In genomic region chr7:8260871-8261707, GRCh38 we compare ENCODE assay signal across 8 cellular contexts. TPM values are rescaled to one million over a fixed set of nuclear protein-coding genes. Genes with fewer than 3 reads are reported as not detected.
DNase-seq lines count a peak whose midpoint lies in the region; ATAC-seq, FAIRE-seq and TF ChIP-seq lines count a peak whose summit lies in the region.

No MANE protein-coding gene starts in this region.

- peak overlapping the region in 2 of 3 donors; percentile 51 to 59 for H3K9ac ChIP-seq in skeletal muscle tissue (ENCODE audit: low read depth in 1 of 3, low read length in 3 of 3)

- DNase-seq in A673 (ENCODE audit: low spot score) (no peak), GM12891 (ENCODE audit: insufficient read length, low spot score) (peak; percentile 11), RKO (ENCODE audit: low spot score) (peak; percentile 88), cardiac fibroblast (ENCODE audit: low read depth in 2 of 2) (peak in 1 of 2 donors; percentile 3), iris pigment epithelial cell (ENCODE audit: low read depth) (peak; percentile 3), midbrain (lab: John Stamatoyannopoulos, UW) (no peak)

- H3K27me3 ChIP-seq in A673 (replicated peaks; ENCODE audit: insufficient read depth, low read depth, low read length, poor library complexity): peaks cover 72% of the 10 kb centered on the region
- peaks cover 9 to 23% (median 14%) of the 10 kb centered on the region in 3 donors for H3K27me3 ChIP-seq in skeletal muscle tissue (ENCODE audit: control insufficient read depth in 3 of 3, insufficient read depth in 3 of 3, low read length in 3 of 3)

- TF ChIP-seq CTCF in A673 (conservative IDR thresholded peaks at IDR 0.05; ENCODE audit: low read depth, low read length) (no peak), cardiac fibroblast (IDR thresholded peaks at IDR 0.05; ENCODE audit: low read depth, low read length) (no peak)

- BruUV-seq in A673 (replicated peaks; lab: Mats Ljungman, UMichigan): no TSS peak

- POLR2A ChIA-PET in A673 (lab: Charles Lee; ENCODE audit: low non-redundant PET): no interaction called here

- H3K4me3 ChIP-seq in A673 (ENCODE audit: low read depth, low read length, poor library complexity, severe bottlenecking) (peak overlapping the region; percentile 42), cardiac fibroblast (replicated peaks in 1 of 2; ENCODE audit: low read depth in 2 of 2, low read length in 2 of 2) (peak overlapping the region; percentile 42 to 49), skeletal muscle tissue (ENCODE audit: low read length in 3 of 3) (peak overlapping the region; percentile 64 to 70 (median 64))

- CTCF ChIA-PET in A673 (lab: Charles Lee): no interaction called here

- peak; percentile 17 for ATAC-seq in HG03520 (IDR thresholded peaks at IDR 0.05; ENCODE audit: unreplicated experiment)

- intact Hi-C loops in A673 (cut with micrococcal nuclease; ENCODE audit: unreplicated experiment): no loop called here

- no peak for TF ChIP-seq POLR2A in GM12891 (IDR thresholded peaks at IDR 0.05; ENCODE audit: low read depth, low read length)

- H3K36me3 ChIP-seq in A673 (ENCODE audit: insufficient read depth, low read length, poor library complexity, severe bottlenecking): no peaks in the 10 kb centered on the region
- no peaks in the 10 kb centered on the region for H3K36me3 ChIP-seq in skeletal muscle tissue (ENCODE audit: control insufficient read depth in 3 of 3, insufficient read depth in 3 of 3, low read length in 3 of 3)

- H3K9me3 ChIP-seq in A673 (ENCODE audit: low read depth, low read length, poor library complexity, severe bottlenecking) (no peaks in the 10 kb centered on the region), skeletal muscle tissue (ENCODE audit: control insufficient read depth in 3 of 3, low read length in 3 of 3) (no peaks in the 10 kb centered on the region)

- H3K4me1 ChIP-seq in A673 (ENCODE audit: insufficient read depth, low read length, poor library complexity, severe bottlenecking) (no peaks in the 10 kb centered on the region), skeletal muscle tissue (ENCODE audit: control insufficient read depth in 3 of 3, insufficient read depth in 3 of 3, low read length in 3 of 3) (peaks cover 0 to 3% (median 0%) of the 10 kb centered on the region in 3 donors)

- H3K27ac ChIP-seq in A673 (ENCODE audit: low read depth, low read length, poor library complexity, severe bottlenecking) (no peak overlapping the region), skeletal muscle tissue (ENCODE audit: low read depth, low read length) (peak overlapping the region; percentile 44)

- no peak for FAIRE-seq in GM12891 (lab: Jason Lieb, UNC)

TF ChIP-seq in GM12891, 5 proteins besides CTCF, POLR2A, EP300 and RAD21:
- no peak for TF ChIP-seq SPI1 (IDR thresholded peaks at IDR 0.05; ENCODE audit: low read depth, low read length)
- TF ChIP-seq TAF1 (IDR thresholded peaks at IDR 0.05; ENCODE audit: low read depth, low read length): no peak
- TF ChIP-seq POU2F2 (IDR thresholded peaks at IDR 0.05; ENCODE audit: low read depth, low read length): no peak
- no peak for TF ChIP-seq PAX5 (IDR thresholded peaks at IDR 0.05; ENCODE audit: insufficient read depth, low read length, severe bottlenecking)
- TF ChIP-seq POLR2AphosphoS5 (IDR thresholded peaks at IDR 0.05; ENCODE audit: low read depth, low read length): no peak
TF ChIP-seq in GM12891: peak in this region for 0.

RNA-seq across cellular contexts. Expression of gene ICA1, which starts 0.9 kb away (rescaled TPM):
- total RNA-seq in A673 (2021): not detected in 2 replicates
- 3.7 TPM for polyA plus RNA-seq in GM12891 (2012; ENCODE audit: low read depth, missing spikeins)
- total RNA-seq in skeletal muscle tissue: 8.9 TPM

Comparison
In these comparisons a context has a peak if more than half of its experiments do, and no peak if none do; other contexts are left out.
1. DNase-seq: peak in GM12891 (single experiment), RKO (single experiment) and iris pigment epithelial cell (single experiment); none in A673 (single experiment) and midbrain (single experiment).
2. Peak in every context shown above with its lines, with median percentiles within 50 percentile points of each other: H3K4me3 ChIP-seq.